28 cellular contexts compared by ENCODE assay signal in the genomic region with DNA sequence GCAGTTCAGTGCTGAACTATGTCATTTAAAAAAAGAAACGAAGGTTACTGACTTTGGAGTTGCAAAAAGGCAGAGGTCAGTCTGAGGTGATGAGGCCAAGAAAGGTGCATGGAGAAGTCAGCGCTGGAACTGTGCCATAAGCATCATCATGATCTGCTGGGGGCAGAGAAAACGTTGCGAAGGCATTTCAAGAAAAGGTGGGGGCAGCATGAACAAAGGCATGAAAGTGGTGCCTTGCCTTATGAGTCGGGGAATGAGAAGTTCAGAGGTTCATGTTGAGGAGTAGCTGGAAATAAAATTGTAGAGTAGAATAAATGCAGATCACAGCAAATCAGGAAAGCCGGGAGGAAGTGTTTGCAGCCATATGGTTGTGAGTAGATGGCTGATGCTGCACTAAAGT.
DNase-seq lines count a peak whose midpoint lies in the region; ATAC-seq, FAIRE-seq and TF ChIP-seq lines count a peak whose summit lies in the region.
"Had no signal": no experiment of that assay in that cellular context is flagged by ENCODE, and none has a peak within 500 bp of the region (broad histone marks: within the 10 kb centered on the region; RNA-seq: fewer than 3 reads in every experiment).

No MANE protein-coding gene starts in this region.

- DNase-seq in MCF 10A (ENCODE audit: unreplicated experiment) (peak; percentile 17), breast epithelium (ENCODE audit: low spot score in 2 of 2) (no peak), NOMO-1 treated with dmso at 0.1 percent for 144 hours (lab: John Stamatoyannopoulos, UW; ENCODE audit: unreplicated experiment) (peak; percentile 17), K562 (ENCODE audit: extremely low read depth in 1 of 4, low spot score in 3 of 4) (no peak), pons (ENCODE audit: low spot score) (peak; percentile 41), AG08396 (ENCODE audit: low spot score) (no peak), COLO668 (lab: John Stamatoyannopoulos, UW; ENCODE audit: unreplicated experiment) (no peak)
- DNase-seq: ACHN; CD4-positive, alpha-beta T cell; COR-L47; DMS53; GDM1; MG63; NCI-H2029; NCI-H446 treated with DMSO at 0.1 percent for 48 hours; NCI-H526; NCI-H82; OCI-M1; SJCRH30; T-cell had no signal

- intact Hi-C loops in MCF 10A (cut with micrococcal nuclease) (no loop called here), breast epithelium (cut with DNase I; ENCODE audit: low total_unique reads) (no loop called here), K562 (cut with micrococcal nuclease) (no loop called here)

- no peaks in the 10 kb centered on the region for H3K9me1 ChIP-seq in K562 (ENCODE audit: control insufficient read depth, insufficient read depth, low read length)

- H3K4me3 ChIP-seq in breast epithelium (no peak overlapping the region), K562 (no peak overlapping the region)
- H3K4me3 ChIP-seq: BLaER1 treated with 17β-estradiol and CSF1 and Interleukin-3, amounts not matched to agents 10 nM and 100 nM; GM12878; MG63; SJCRH30 had no signal

- H3K4me1 ChIP-seq in breast epithelium (no peaks in the 10 kb centered on the region), K562 (replicated peaks in 1 of 2; ENCODE audit: control insufficient read depth in 2 of 2, insufficient read depth in 2 of 2, low read length in 2 of 2) (no peaks in the 10 kb centered on the region)
- H3K4me1 ChIP-seq: SJCRH30 had no signal

- under 1% methylated on average over 6 of the region's 6 CpGs for WGBS in K562 (ENCODE audit: insufficient coverage, low coverage, missing lambda C conversion rate)

- no peaks in the 10 kb centered on the region for H3K4me1 Mint-ChIP-seq in MCF 10A (ENCODE audit: insufficient read depth, unreplicated experiment)
- H3K4me1 Mint-ChIP-seq: T-cell had no signal

- FAIRE-seq in K562 (lab: Jason Lieb, UNC) = no peak
- FAIRE-seq: GM12878, H54, HepG2, RCC 7860 had no signal

- TF ChIP-seq RAD21 in K562 (CRISPR knock-in tag; conservative IDR thresholded peaks at IDR 0.05 in 1 of 2, IDR thresholded peaks at IDR 0.05 in 1 of 2) = no peak

- no peak for ATAC-seq in K562
- ATAC-seq in GM21737 (IDR thresholded peaks at IDR 0.05; ENCODE audit: unreplicated experiment) = no peak
- ATAC-seq: GM12878, HepG2, SK-N-SH treated with all-trans-retinoic acid at 6 μM for 48 hours, T-cell had no signal

- no peak for TF ChIP-seq EP300 in K562 (IDR thresholded peaks at IDR 0.05; ENCODE audit: low read length)

- peaks cover under 1% of the 10 kb centered on the region for H3K9me3 Mint-ChIP-seq in MCF 10A (ENCODE audit: unreplicated experiment)

- TF ChIP-seq CTCF in MCF 10A (IDR thresholded peaks at IDR 0.05; ENCODE audit: unreplicated experiment) = no peak
- TF ChIP-seq CTCF in breast epithelium (IDR thresholded peaks at IDR 0.05) = no peak
- no peak for TF ChIP-seq CTCF in K562 (IDR thresholded peaks at IDR 0.05 in 2 of 3, conservative IDR thresholded peaks at IDR 0.05 in 1 of 3; ENCODE audit: insufficient read depth in 2 of 3, low read depth in 1 of 3, low read length in 3 of 3)

- H4K20me1 ChIP-seq in K562 (replicated peaks; ENCODE audit: control insufficient read depth, insufficient read depth, low read length) = no peaks in the 10 kb centered on the region
- H4K20me1 ChIP-seq: BLaER1 treated with 17β-estradiol and CSF1 and Interleukin-3, amounts not matched to agents 10 nM and 100 nM had no signal

- no TSS peak for BruUV-seq in MCF 10A (replicated peaks; lab: Mats Ljungman, UMichigan)
- BruUV-seq in K562 (replicated peaks; lab: Mats Ljungman, UMichigan) = no TSS peak

- H3K4me3 Mint-ChIP-seq in MCF 10A (ENCODE audit: unreplicated experiment) = no peak overlapping the region
- H3K4me3 Mint-ChIP-seq: CD4-positive, alpha-beta T cell; T-cell had no signal

- TF ChIP-seq POLR2A in breast epithelium (IDR thresholded peaks at IDR 0.05) (no peak), K562 (conservative IDR thresholded peaks at IDR 0.05) (no peak)

- no peak overlapping the region for H3K4me2 ChIP-seq in K562 (ENCODE audit: insufficient read depth, low read length)

- H3K9ac ChIP-seq in K562 (ENCODE audit: insufficient read depth in 1 of 2, low read depth in 2 of 2, low read length in 2 of 2) = no peak overlapping the region
- H3K9ac ChIP-seq: BLaER1 treated with 17β-estradiol and CSF1 and Interleukin-3, amounts not matched to agents 10 nM and 100 nM had no signal

- H3K9me3 ChIP-seq in breast epithelium = peaks cover 0 to under 1% of the 10 kb centered on the region in 2 donors
- no peaks in the 10 kb centered on the region for H3K9me3 ChIP-seq in K562 (replicated peaks; ENCODE audit: control insufficient read depth, insufficient read depth, low read depth, low read length)
- H3K9me3 ChIP-seq: MG63, SJCRH30 had no signal

- H3K36me3 Mint-ChIP-seq in MCF 10A (ENCODE audit: insufficient read depth, unreplicated experiment) = no peaks in the 10 kb centered on the region
- H3K36me3 Mint-ChIP-seq: T-cell had no signal

- POLR2A ChIA-PET in MCF 10A (lab: Yijun Ruan, JAX) = no interaction called here
- POLR2A ChIA-PET in K562 (lab: Yijun Ruan, JAX) = no interaction called here

- H3K27ac Mint-ChIP-seq in MCF 10A (ENCODE audit: low read depth, unreplicated experiment) = no peak overlapping the region
- H3K27ac Mint-ChIP-seq: CD4-positive, alpha-beta T cell; T-cell had no signal

- no peaks in the 10 kb centered on the region for H3K27me3 Mint-ChIP-seq in MCF 10A (ENCODE audit: insufficient read depth, unreplicated experiment)
- H3K27me3 Mint-ChIP-seq: CD4-positive, alpha-beta T cell had no signal

- H3K27me3 ChIP-seq in breast epithelium = no peaks in the 10 kb centered on the region
- H3K27me3 ChIP-seq in K562 (ENCODE audit: control insufficient read depth in 2 of 2, insufficient read depth in 2 of 2, low read length in 2 of 2) = peaks cover 6 to 27% of the 10 kb centered on the region in 2 experiments; a peak in 4 of 5 replicates
- H3K27me3 ChIP-seq: BLaER1 treated with 17β-estradiol and CSF1 and Interleukin-3, amounts not matched to agents 10 nM and 100 nM; MG63; SJCRH30 had no signal

- no peaks in the 10 kb centered on the region for H3K36me3 ChIP-seq in breast epithelium
- no peaks in the 10 kb centered on the region for H3K36me3 ChIP-seq in K562 (ENCODE audit: control insufficient read depth, insufficient read depth, low read length)
- H3K36me3 ChIP-seq: BLaER1 treated with 17β-estradiol and CSF1 and Interleukin-3, amounts not matched to agents 10 nM and 100 nM; MG63; SJCRH30 had no signal

- H2AFZ ChIP-seq in K562 (ENCODE audit: low read depth, low read length) = no peak overlapping the region

- H3K79me2 ChIP-seq in K562 (ENCODE audit: control insufficient read depth, insufficient read depth, low read length) = no peaks in the 10 kb centered on the region

- no peak overlapping the region for H3K27ac ChIP-seq in breast epithelium
- no peak overlapping the region for H3K27ac ChIP-seq in K562 (ENCODE audit: extremely low read depth, low read depth, low read length)
- H3K27ac ChIP-seq: 22Rv1; BLaER1 treated with 17β-estradiol and CSF1 and Interleukin-3, amounts not matched to agents 10 nM and 100 nM; SJCRH30 had no signal

- in situ Hi-C loops in K562 (cut with MboI) = no loop called here

- CTCF ChIA-PET in MCF 10A (lab: Yijun Ruan, JAX) = interaction anchor here (0.9 kb wide), 1 partner anchor 25 kb away, joined by 3 read pairs; no protein-coding TSS in a partner anchor
- CTCF ChIA-PET in K562 (lab: Yijun Ruan, JAX; ENCODE audit: low intra/inter-chr PET ratio) = no interaction called here

TF ChIP-seq in K562, 482 proteins besides CTCF, POLR2A, EP300 and RAD21:
- no peak for TF ChIP-seq ZSCAN32 (CRISPR knock-in tag; IDR thresholded peaks at IDR 0.05)
- peak; percentile 35 for TF ChIP-seq NFIC (IDR thresholded peaks at IDR 0.05)
TF ChIP-seq in K562: peak in this region for 1.

Comparison
In these comparisons a context has a peak if more than half of its experiments do, and no peak if none do; other contexts are left out.
1. DNase-seq: peak in MCF 10A (single experiment), NOMO-1 treated with dmso at 0.1 percent for 144 hours (single experiment) and pons (single experiment); none in breast epithelium (0 of 2), K562 (0 of 4), AG08396 (single experiment) and COLO668 (single experiment).